ENCODE assay signal across 8 cellular contexts in the genomic region with DNA sequence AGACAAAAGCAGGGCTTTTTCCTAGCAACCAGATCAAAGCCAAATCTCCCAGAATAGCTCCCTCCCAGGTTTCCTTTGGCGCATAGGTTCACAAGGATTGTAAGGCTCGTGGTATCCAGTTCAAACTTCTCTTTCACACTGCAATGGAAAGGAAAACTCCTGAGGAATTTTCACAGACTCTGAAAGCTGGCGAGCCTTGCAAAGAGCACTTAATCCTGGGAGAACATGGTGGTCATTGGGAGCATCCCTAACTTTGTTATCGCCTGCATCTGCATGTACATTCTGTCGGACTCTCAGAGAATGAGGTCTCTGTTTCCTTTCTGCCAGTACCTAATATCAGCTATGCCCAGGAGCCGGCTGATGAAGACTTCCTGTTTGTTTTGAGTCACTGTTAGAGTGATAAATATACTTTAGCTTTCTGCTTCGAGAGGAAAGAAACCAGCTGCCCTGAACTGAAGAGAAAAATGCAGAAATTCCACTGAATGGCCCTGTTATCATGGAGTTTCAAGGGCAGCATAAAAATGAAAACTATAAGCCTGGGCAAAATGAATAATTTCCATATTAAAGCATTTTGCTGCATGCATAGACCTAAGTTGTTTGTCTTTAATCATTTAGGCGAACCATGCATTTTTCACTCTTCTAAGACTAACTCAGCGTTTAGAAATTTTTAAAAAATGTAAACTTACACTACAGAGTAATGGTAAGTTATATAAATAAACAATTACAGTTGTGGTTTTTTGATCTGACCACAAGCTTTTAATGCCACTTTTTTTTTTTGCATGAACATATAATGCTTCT.
DNase-seq lines count a peak whose midpoint lies in the region; ATAC-seq and TF ChIP-seq lines count a peak whose summit lies in the region.

No MANE protein-coding gene starts in this region.

- TF ChIP-seq CTCF in adrenal gland (IDR thresholded peaks at IDR 0.05) = no peak
- no peak for TF ChIP-seq CTCF in lung (IDR thresholded peaks at IDR 0.05; ENCODE audit: control extremely low read depth, extremely low read depth)

- H3K27me3 Mint-ChIP-seq in activated CD4-positive, alpha-beta T cell treated with anti-CD3 and anti-CD28 coated beads, Interleukin-2, amount 10 ng/mL, durations not matched to agents 24 days and 14 days = peaks cover 19% of the 10 kb centered on the region

- WGBS in adrenal gland, 4 donors = 47 to 58% (median 50%) methylated on average over 9 of the region's 9 CpGs
- WGBS in lung, 2 donors = 35 to 36% methylated on average over 9 of the region's 9 CpGs

- DNase-seq in EL (peak; percentile 57), HuH-7.5 (ENCODE audit: low spot score) (peak; percentile 5), adrenal gland (peak in 4 of 7 donors; percentile 32 to 58 (median 40)), lung (ENCODE audit: low spot score) (no peak), NCI-H524 treated with DMSO at 0.1 percent for 48 hours (lab: John Stamatoyannopoulos, UW) (no peak), cerebellar nuclear complex (lab: John Stamatoyannopoulos, UW) (no peak)
- no peak for DNase-seq in activated CD4-positive, alpha-beta T cell treated with anti-CD3 and anti-CD28 coated beads, Interleukin-2, amount 10 ng/mL, durations not matched to agents 24 days and 14 days

- no peaks in the 10 kb centered on the region for H3K9me3 Mint-ChIP-seq in activated CD4-positive, alpha-beta T cell treated with anti-CD3 and anti-CD28 coated beads, Interleukin-2, amount 10 ng/mL, durations not matched to agents 24 days and 14 days

- ATAC-seq in GM21619 (IDR thresholded peaks at IDR 0.05; ENCODE audit: unreplicated experiment) (peak; percentile 92), lung (ENCODE audit: insufficient read depth, low FRiP score) (no peak)

- H3K9me3 ChIP-seq in adrenal gland (replicated peaks in 1 of 3) = no peaks in the 10 kb centered on the region
- H3K9me3 ChIP-seq in lung (ENCODE audit: control insufficient read depth in 2 of 2, insufficient read depth in 1 of 2, low read length in 1 of 2) = no peaks in the 10 kb centered on the region

- H3K27me3 ChIP-seq in adrenal gland (no peaks in the 10 kb centered on the region), lung (ENCODE audit: control insufficient read depth, insufficient read depth) (no peaks in the 10 kb centered on the region)

- no peak overlapping the region for H3K4me3 ChIP-seq in adrenal gland
- H3K4me3 ChIP-seq in lung = no peak overlapping the region

- H3K4me3 Mint-ChIP-seq in activated CD4-positive, alpha-beta T cell treated with anti-CD3 and anti-CD28 coated beads, Interleukin-2, amount 10 ng/mL, durations not matched to agents 24 days and 14 days = no peak overlapping the region

- intact Hi-C loops in adrenal gland (cut with DNase I) = no loop called here
- intact Hi-C loops in activated CD4-positive, alpha-beta T cell treated with anti-CD3 and anti-CD28 coated beads, Interleukin-2, amount 10 ng/mL, durations not matched to agents 24 days and 14 days (cut with micrococcal nuclease) = no loop called here

- no peak overlapping the region for H3K27ac Mint-ChIP-seq in activated CD4-positive, alpha-beta T cell treated with anti-CD3 and anti-CD28 coated beads, Interleukin-2, amount 10 ng/mL, durations not matched to agents 24 days and 14 days

- no peaks in the 10 kb centered on the region for H3K36me3 Mint-ChIP-seq in activated CD4-positive, alpha-beta T cell treated with anti-CD3 and anti-CD28 coated beads, Interleukin-2, amount 10 ng/mL, durations not matched to agents 24 days and 14 days (ENCODE audit: low read depth)

- TF ChIP-seq POLR2A in adrenal gland (IDR thresholded peaks at IDR 0.05) = no peak

- H3K27ac ChIP-seq in adrenal gland (peak overlapping the region in 2 of 5 donors; percentile 26 to 36), lung (ENCODE audit: low read depth in 1 of 2, low read length in 1 of 2) (peak overlapping the region; percentile 20 to 21)

- H3K4me1 ChIP-seq in adrenal gland (replicated peaks in 1 of 2) (peaks cover 9 to 13% of the 10 kb centered on the region in 2 donors), lung (ENCODE audit: control insufficient read depth in 2 of 2, insufficient read depth in 2 of 2, low read length in 2 of 2) (no peaks in the 10 kb centered on the region)

- H3K36me3 ChIP-seq in adrenal gland (replicated peaks in 1 of 2) (no peaks in the 10 kb centered on the region), lung (ENCODE audit: control insufficient read depth in 2 of 2, insufficient read depth in 2 of 2, low read length in 2 of 2) (no peaks in the 10 kb centered on the region)

- H3K4me1 Mint-ChIP-seq in activated CD4-positive, alpha-beta T cell treated with anti-CD3 and anti-CD28 coated beads, Interleukin-2, amount 10 ng/mL, durations not matched to agents 24 days and 14 days = peaks cover 3% of the 10 kb centered on the region

Comparison
In these comparisons a context has a peak if more than half of its experiments do, and no peak if none do; other contexts are left out.
1. DNase-seq: peak in EL (single experiment), HuH-7.5 (single experiment) and adrenal gland (4 of 7); none in lung (single experiment), activated CD4-positive, alpha-beta T cell treated with anti-CD3 and anti-CD28 coated beads, Interleukin-2, amount 10 ng/mL, durations not matched to agents 24 days and 14 days (single experiment), NCI-H524 treated with DMSO at 0.1 percent for 48 hours (single experiment) and cerebellar nuclear complex (0 of 2).